Comparison of ENCODE assay signal across 8 cellular contexts in the genomic region with DNA sequence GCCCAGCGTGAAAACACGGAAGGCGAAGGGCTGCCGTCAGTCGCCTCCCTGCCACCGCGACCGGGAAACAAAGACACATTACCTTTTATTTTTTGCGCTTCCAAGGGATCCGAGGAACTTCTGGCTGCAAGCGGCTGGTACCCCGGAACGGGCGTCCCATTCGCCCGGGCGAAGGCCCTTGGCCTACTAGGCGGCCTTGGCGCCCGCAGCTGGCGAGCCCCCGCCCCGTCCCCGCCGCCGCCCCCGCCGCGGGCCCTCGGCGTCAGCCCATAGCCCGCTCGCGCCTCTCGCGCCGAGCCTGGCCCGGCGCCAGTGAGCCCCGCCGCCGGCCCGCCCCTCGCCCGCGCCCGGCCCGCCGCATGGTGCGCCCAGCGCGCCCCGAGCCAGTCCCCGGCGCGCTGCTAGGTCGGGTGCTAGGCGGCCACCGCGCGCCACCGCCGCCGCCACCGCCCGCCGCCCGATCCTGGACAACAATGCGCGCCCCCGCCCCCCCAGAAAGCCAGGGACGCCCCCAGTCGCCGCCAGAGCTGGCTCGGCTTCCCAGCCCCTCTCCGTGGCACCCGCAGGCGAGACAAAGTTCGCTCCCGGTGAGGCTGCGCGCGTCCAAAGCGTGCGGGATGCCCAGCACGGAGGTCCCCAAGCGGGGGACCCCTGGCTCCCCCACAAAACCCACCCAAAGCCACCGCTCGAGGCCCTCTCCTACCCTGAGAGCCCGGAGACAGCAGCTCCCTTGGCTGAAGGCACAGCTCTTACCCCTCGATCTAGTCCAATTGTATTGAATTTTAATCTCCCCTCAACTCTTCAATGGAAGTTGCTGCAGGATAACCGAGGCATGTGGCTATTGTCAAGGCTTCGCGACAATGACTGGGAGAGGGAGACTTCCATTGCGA.
DNase-seq lines count a peak whose midpoint lies in the region; ATAC-seq lines count a peak whose summit lies in the region.

No MANE protein-coding gene starts in this region.

- H3K9ac ChIP-seq in GM23248 (peak overlapping the region; percentile 96), skeletal muscle satellite cell (ENCODE audit: low read depth, low read length) (peak overlapping the region; percentile 90)

- 2 to 5% methylated on average over 30 to 65 of the region's 95 CpGs for WGBS in GM23248 (ENCODE audit: low coverage in 1 of 2, low lambda C conversion rate in 2 of 2, missing lambda C conversion rate in 2 of 2), 2 experiments
- no CpG with 5 or more reads among the region's 95 CpGs for WGBS in iPS DF 6.9 (ENCODE audit: insufficient coverage, insufficient read length)

- no peaks in the 10 kb centered on the region for H3K9me3 ChIP-seq in GM23248 (ENCODE audit: low read depth)
- H3K9me3 ChIP-seq in iPS DF 6.9 (ENCODE audit: control insufficient read depth, insufficient read depth, low read length), result no peaks in the 10 kb centered on the region
- H3K9me3 ChIP-seq in skeletal muscle satellite cell (replicated peaks; ENCODE audit: low read length), result no peaks in the 10 kb centered on the region

- peaks cover 46% of the 10 kb centered on the region for H3F3A ChIP-seq in GM23248 (ENCODE audit: insufficient read depth)

- H3K27me3 Mint-ChIP-seq in activated naive CD8-positive, alpha-beta T cell treated with anti-CD3 and anti-CD28 coated beads for 36 hours, result peaks cover 81% of the 10 kb centered on the region

- no peaks in the 10 kb centered on the region for H3K27me3 ChIP-seq in ACC112 (ENCODE audit: insufficient read depth, low read length)
- H3K27me3 ChIP-seq in GM23248 (replicated peaks; ENCODE audit: insufficient read depth), result no peaks in the 10 kb centered on the region
- H3K27me3 ChIP-seq in iPS DF 6.9 (ENCODE audit: control insufficient read depth, insufficient read depth, low read length), result no peaks in the 10 kb centered on the region
- no peaks in the 10 kb centered on the region for H3K27me3 ChIP-seq in skeletal muscle satellite cell (ENCODE audit: control insufficient read depth, insufficient read depth, low read length)

- H3K4me3 Mint-ChIP-seq in activated naive CD8-positive, alpha-beta T cell treated with anti-CD3 and anti-CD28 coated beads for 36 hours, result peak overlapping the region; percentile 61

- H3K36me3 ChIP-seq in ACC112 (ENCODE audit: insufficient read depth, low read length) (no peaks in the 10 kb centered on the region), GM23248 (ENCODE audit: low read depth) (no peaks in the 10 kb centered on the region), iPS DF 6.9 (ENCODE audit: control insufficient read depth, insufficient read depth, low read length) (no peaks in the 10 kb centered on the region), skeletal muscle satellite cell (ENCODE audit: insufficient read depth, low read length) (no peaks in the 10 kb centered on the region)

- DNase-seq in GM23248, result peak; percentile 62
- peak; percentile 30 for DNase-seq in activated naive CD8-positive, alpha-beta T cell treated with anti-CD3 and anti-CD28 coated beads for 36 hours
- DNase-seq in iPS DF 6.9 (ENCODE audit: low read depth, low spot score), result no peak
- no peak for DNase-seq in NCI-H1436 (lab: John Stamatoyannopoulos, UW)
- no peak for DNase-seq in foreskin melanocyte

- H3K4me3 ChIP-seq in ACC112 (ENCODE audit: low read depth, low read length), result peak overlapping the region; percentile 91
- H3K4me3 ChIP-seq in GM23248, result peak overlapping the region; percentile 98
- H3K4me3 ChIP-seq in iPS DF 6.9 (ENCODE audit: low read length), result peak overlapping the region; percentile 73
- peak overlapping the region; percentile 76 for H3K4me3 ChIP-seq in skeletal muscle satellite cell (ENCODE audit: low read length)

- in situ Hi-C loops in GM23248 (cut with MboI), result no loop called here

- H3K9me2 ChIP-seq in GM23248 (ENCODE audit: insufficient read depth), result no peaks in the 10 kb centered on the region

- peak overlapping the region; percentile 20 for H3K27ac ChIP-seq in ACC112 (ENCODE audit: low read depth, low read length)
- peak overlapping the region; percentile 82 for H3K27ac ChIP-seq in GM23248
- no peak overlapping the region for H3K27ac ChIP-seq in iPS DF 6.9 (ENCODE audit: low read length)

- H4K20me1 ChIP-seq in GM23248 (ENCODE audit: insufficient read depth), result no peaks in the 10 kb centered on the region

- H3K27ac Mint-ChIP-seq in activated naive CD8-positive, alpha-beta T cell treated with anti-CD3 and anti-CD28 coated beads for 36 hours, result no peak overlapping the region

- no peaks in the 10 kb centered on the region for H3K36me3 Mint-ChIP-seq in activated naive CD8-positive, alpha-beta T cell treated with anti-CD3 and anti-CD28 coated beads for 36 hours

- H3K9me3 Mint-ChIP-seq in activated naive CD8-positive, alpha-beta T cell treated with anti-CD3 and anti-CD28 coated beads for 36 hours, result no peaks in the 10 kb centered on the region

- ATAC-seq in GM19455 (IDR thresholded peaks at IDR 0.05; ENCODE audit: unreplicated experiment), result no peak

- H3K4me1 Mint-ChIP-seq in activated naive CD8-positive, alpha-beta T cell treated with anti-CD3 and anti-CD28 coated beads for 36 hours, result peaks cover 14% of the 10 kb centered on the region

- H3K79me2 ChIP-seq in ACC112 (ENCODE audit: control insufficient read depth, insufficient read depth, low read length, unreplicated experiment), result peaks cover 48% of the 10 kb centered on the region
- H3K79me2 ChIP-seq in GM23248 (ENCODE audit: insufficient read depth), result peaks cover 59% of the 10 kb centered on the region

- H2AFZ ChIP-seq in ACC112 (ENCODE audit: low read length, unreplicated experiment), result peak overlapping the region; percentile 87
- H2AFZ ChIP-seq in GM23248, result peak overlapping the region; percentile 93

- peak overlapping the region; percentile 99 for H3K4me2 ChIP-seq in GM23248 (ENCODE audit: unreplicated experiment)
- peak overlapping the region; percentile 85 for H3K4me2 ChIP-seq in skeletal muscle satellite cell (ENCODE audit: low read length)

- H3K4me1 ChIP-seq in ACC112 (ENCODE audit: control insufficient read depth, insufficient read depth, low read length, unreplicated experiment) (peaks cover 27% of the 10 kb centered on the region), GM23248 (ENCODE audit: insufficient read depth) (peaks cover 37% of the 10 kb centered on the region), iPS DF 6.9 (ENCODE audit: control insufficient read depth, insufficient read depth, low read length) (peaks cover 1% of the 10 kb centered on the region; the same call in 1 of the 2 replicates), skeletal muscle satellite cell (ENCODE audit: control insufficient read depth, insufficient read depth, low read length) (peaks cover 27% of the 10 kb centered on the region)

Comparison
In these comparisons a context has a peak if more than half of its experiments do, and no peak if none do; other contexts are left out.
1. DNase-seq: peak in GM23248 (single experiment) and activated naive CD8-positive, alpha-beta T cell treated with anti-CD3 and anti-CD28 coated beads for 36 hours (single experiment); none in iPS DF 6.9 (single experiment), NCI-H1436 (single experiment) and foreskin melanocyte (single experiment).
2. Peak in every context shown above with its lines, with median percentiles within 50 percentile points of each other: H3K4me3 ChIP-seq.